Comparison of ENCODE assay signal across 9 cellular contexts in the genomic region with DNA sequence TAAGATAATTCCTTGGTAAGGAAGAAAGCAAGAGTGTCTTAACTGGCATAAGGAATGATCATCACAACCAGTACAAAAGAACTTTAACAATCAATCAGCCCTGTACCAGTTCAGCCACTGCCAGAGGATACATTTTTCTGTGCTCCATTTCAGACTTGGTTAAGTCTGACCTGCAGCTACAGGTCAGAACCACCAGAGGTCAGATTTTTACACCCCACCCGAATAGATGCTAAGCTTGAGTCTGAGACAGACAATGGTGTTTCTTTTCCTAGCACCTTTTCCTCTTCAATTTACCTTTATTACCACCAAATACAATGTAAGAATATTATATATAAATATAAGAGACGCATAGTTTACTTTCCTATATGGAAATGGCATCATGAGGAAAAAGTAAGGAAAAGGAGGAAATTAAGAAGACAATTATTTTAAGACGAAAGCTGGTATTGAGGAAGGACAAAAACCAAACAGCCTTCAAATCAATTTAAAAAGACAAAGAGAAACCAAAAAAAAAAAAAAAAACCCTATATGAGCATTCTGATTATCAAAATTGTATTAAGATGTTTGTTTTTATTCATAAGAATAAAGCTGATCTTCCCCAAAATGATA.
A peak's percentile ranks its signal among the peaks of the same experiment; 100 is the strongest.
DNase-seq lines count a peak whose midpoint lies in the region; ATAC-seq, FAIRE-seq and TF ChIP-seq lines count a peak whose summit lies in the region.
"Had no signal": no experiment of that assay in that cellular context is flagged by ENCODE, and none has a peak within 500 bp of the region (broad histone marks: within the 10 kb centered on the region; RNA-seq: fewer than 3 reads in every experiment).

No MANE protein-coding gene starts in this region.

- no peak overlapping the region for H3K27ac ChIP-seq in OCI-LY1 (ENCODE audit: low read depth, low read length, poor library complexity, severe bottlenecking)

- H3K36me3 ChIP-seq in OCI-LY1 (ENCODE audit: insufficient read depth, low read length), result no peaks in the 10 kb centered on the region

- no peaks in the 10 kb centered on the region for H3K79me2 ChIP-seq in OCI-LY1 (ENCODE audit: insufficient read depth, low read length)

- TF ChIP-seq CTCF in OCI-LY1 (IDR thresholded peaks at IDR 0.05; ENCODE audit: low read length), result peak; percentile 63
- peak; percentile 83 for TF ChIP-seq CTCF in mesothelial cell of epicardium (IDR thresholded peaks at IDR 0.05; ENCODE audit: unreplicated experiment)

- H3K4me2 ChIP-seq in OCI-LY1 (ENCODE audit: low read length), result no peak overlapping the region

- H3K36me3 Mint-ChIP-seq in mesothelial cell of epicardium, result no peaks in the 10 kb centered on the region
- H3K36me3 Mint-ChIP-seq: CD4-positive, alpha-beta memory T cell had no signal

- H3K4me3 Mint-ChIP-seq in mesothelial cell of epicardium, result no peak overlapping the region
- H3K4me3 Mint-ChIP-seq: CD4-positive, alpha-beta memory T cell had no signal

- DNase-seq in NCI-H1436 (lab: John Stamatoyannopoulos, UW) (peak; percentile 2), NCI-H1436 treated with DMSO at 0.1 percent for 48 hours (lab: John Stamatoyannopoulos, UW) (no peak), mesothelial cell of epicardium (ENCODE audit: low spot score in 2 of 2, unreplicated experiment in 2 of 2) (no peak)
- DNase-seq in central memory CD4-positive, alpha-beta T cell, result no peak

- H3K27me3 ChIP-seq in OCI-LY1 (ENCODE audit: insufficient read depth, low read length), result no peaks in the 10 kb centered on the region

- peak; percentile 93 for ATAC-seq in GM19372 (IDR thresholded peaks at IDR 0.05; ENCODE audit: low read depth, unreplicated experiment)
- ATAC-seq in HG03139 (IDR thresholded peaks at IDR 0.05; ENCODE audit: unreplicated experiment), result peak; percentile 88

- H3K27ac Mint-ChIP-seq in mesothelial cell of epicardium, result peak overlapping the region; percentile 95
- H3K27ac Mint-ChIP-seq: CD4-positive, alpha-beta memory T cell had no signal

- H3K4me1 Mint-ChIP-seq in mesothelial cell of epicardium, result peaks cover 50% of the 10 kb centered on the region

- no peak overlapping the region for H3K4me3 ChIP-seq in OCI-LY1 (ENCODE audit: low read depth, low read length, poor library complexity, severe bottlenecking)

- H3K27me3 Mint-ChIP-seq in mesothelial cell of epicardium (ENCODE audit: low read depth), result no peaks in the 10 kb centered on the region

- H3F3A ChIP-seq in OCI-LY1 (ENCODE audit: insufficient read depth, low read length), result no peaks in the 10 kb centered on the region

- no peaks in the 10 kb centered on the region for H3K4me1 ChIP-seq in OCI-LY1 (ENCODE audit: insufficient read depth, low read length, severe bottlenecking)

- H3K9me3 Mint-ChIP-seq in mesothelial cell of epicardium, result no peaks in the 10 kb centered on the region
- H3K9me3 Mint-ChIP-seq: CD4-positive, alpha-beta memory T cell had no signal

- peak; percentile 70 for FAIRE-seq in endometrium (lab: Jason Lieb, UNC)

- H3K9ac ChIP-seq in OCI-LY1 (ENCODE audit: low read length), result no peak overlapping the region

- H3K9me3 ChIP-seq in OCI-LY1 (ENCODE audit: low read length), result no peaks in the 10 kb centered on the region

- H3K9me2 ChIP-seq in OCI-LY1 (ENCODE audit: low read depth, low read length), result no peaks in the 10 kb centered on the region

- H4K20me1 ChIP-seq in OCI-LY1 (ENCODE audit: insufficient read depth, low read length), result no peaks in the 10 kb centered on the region

- no peak overlapping the region for H2AFZ ChIP-seq in OCI-LY1 (ENCODE audit: low read length)
